Comparison of ENCODE assay signal across 16 cellular contexts in genomic region chr18:48528861-48529260, GRCh38. TPM values are rescaled to one million over a fixed set of nuclear protein-coding genes. Genes with fewer than 3 reads are reported as not detected.
DNase-seq lines count a peak whose midpoint lies in the region; ATAC-seq and TF ChIP-seq lines count a peak whose summit lies in the region.
"Had no signal": no experiment of that assay in that cellular context is flagged by ENCODE, and none has a peak within 500 bp of the region (broad histone marks: within the 10 kb centered on the region; RNA-seq: fewer than 3 reads in every experiment).

No MANE protein-coding gene starts in this region.

- WGBS in IMR-90 (ENCODE audit: extremely low coverage in 2 of 2, insufficient read length in 1 of 2), 2 experiments: no CpG with 5 or more reads among the region's 5 CpGs

- no peak overlapping the region for H3K4me3 ChIP-seq in IMR-90 (ENCODE audit: insufficient read depth, low read depth, low read length)
- H3K4me3 ChIP-seq: GM23248 had no signal

- H3K9me3 ChIP-seq in IMR-90 (ENCODE audit: control insufficient read depth, insufficient read depth, low read length): no peaks in the 10 kb centered on the region

- H3K4ac ChIP-seq in IMR-90 (ENCODE audit: low read depth, low read length): no peak overlapping the region

- 0 out of 2 replicates have a peak overlapping the region, but pooled peaks have one; percentile 17 for H2BK120ac ChIP-seq in IMR-90 (ENCODE audit: low read depth, low read length)

- H2BK5ac ChIP-seq in IMR-90 (ENCODE audit: low read depth, low read length, poor library complexity, severe bottlenecking): no peak overlapping the region

- no peak overlapping the region for H4K8ac ChIP-seq in IMR-90 (ENCODE audit: low read depth in 2 of 2, low read length in 2 of 2)

- ATAC-seq in IMR-90 (ENCODE audit: low read depth) (no peak), GM18870 (IDR thresholded peaks at IDR 0.05; ENCODE audit: unreplicated experiment) (no peak)

- POLR2A ChIA-PET in IMR-90 (lab: Charles Lee; ENCODE audit: unreplicated experiment): no interaction called here

- peaks cover 12% of the 10 kb centered on the region for H3K9me1 ChIP-seq in IMR-90 (ENCODE audit: insufficient read depth, low read length)

- 0 out of 2 replicates have a peak overlapping the region, but pooled peaks have one; percentile 27 for H2AK5ac ChIP-seq in IMR-90 (ENCODE audit: low read depth, low read length)

- H2AFZ ChIP-seq in IMR-90 (replicated peaks; ENCODE audit: low read length, poor library complexity): no peak overlapping the region
- H2AFZ ChIP-seq: GM23248 had no signal

- H3K9ac ChIP-seq in IMR-90 (ENCODE audit: low read depth, low read length): no peak overlapping the region
- H3K9ac ChIP-seq: GM23248 had no signal

- CTCF ChIA-PET in IMR-90 (lab: Yijun Ruan, JAX): interaction anchor here (1.1 kb wide), 1 partner anchor 36 kb away, joined by 3 read pairs; no protein-coding TSS in a partner anchor

- H4K5ac ChIP-seq in IMR-90 (ENCODE audit: low read depth, low read length): no peak overlapping the region

- no TSS peak for BruUV-seq in IMR-90 (replicated peaks; lab: Mats Ljungman, UMichigan)

- peaks cover 9% of the 10 kb centered on the region for H3K4me1 ChIP-seq in IMR-90 (ENCODE audit: control insufficient read depth, insufficient read depth, low read length)

- H3K14ac ChIP-seq in IMR-90 (replicated peaks; ENCODE audit: low read depth, low read length): no peak overlapping the region

- no peak overlapping the region for H3K27ac ChIP-seq in IMR-90 (ENCODE audit: insufficient read depth, low read length)

- H4K20me1 ChIP-seq in IMR-90 (ENCODE audit: insufficient read depth, low read length): no peaks in the 10 kb centered on the region

- TF ChIP-seq RAD21 in IMR-90 (IDR thresholded peaks at IDR 0.05; ENCODE audit: low read length): no peak

- H3K27me3 ChIP-seq in IMR-90 (ENCODE audit: control insufficient read depth, insufficient read depth, low read length): peaks cover 9% of the 10 kb centered on the region

- H3K18ac ChIP-seq in IMR-90 (ENCODE audit: low read depth, low read length): no peak overlapping the region

- 0 out of 4 replicates have a peak, but pooled peaks cover 0 to under 1% of the 10 kb centered on the region in 2 experiments for H3K79me1 ChIP-seq in IMR-90 (ENCODE audit: low read depth in 1 of 2, low read length in 2 of 2)

- intact Hi-C loops in IMR-90 (cut with micrococcal nuclease): no loop called here

- no peak for TF ChIP-seq POLR2A in IMR-90 (IDR thresholded peaks at IDR 0.05; ENCODE audit: low read depth, low read length)

- no peak overlapping the region for H2BK15ac ChIP-seq in IMR-90 (ENCODE audit: low read depth, low read length)

- H3K36me3 ChIP-seq in IMR-90 (ENCODE audit: control insufficient read depth, insufficient read depth, low read length): no peaks in the 10 kb centered on the region

- in situ Hi-C loops in IMR-90 (cut with MboI; ENCODE audit: low sequenced_read_pairs): loop anchor here (25.0 kb wide), 1 partner anchor 408 kb away; no protein-coding TSS in a partner anchor

- H3K4me2 ChIP-seq in IMR-90 (ENCODE audit: low read depth, low read length): no peak overlapping the region

- TF ChIP-seq CTCF in IMR-90 (conservative IDR thresholded peaks at IDR 0.05; ENCODE audit: low read depth, low read length): no peak

- no peak overlapping the region for H4K91ac ChIP-seq in IMR-90 (ENCODE audit: insufficient read depth, low read depth, low read length)

- H3K56ac ChIP-seq in IMR-90 (ENCODE audit: extremely low read depth, insufficient read depth, low read length): no peak overlapping the region

- dilution Hi-C loops in IMR-90 (cut with HindIII; ENCODE audit: low sequenced_read_pairs, unreplicated experiment): no loop called here

- no peak overlapping the region for H3K23ac ChIP-seq in IMR-90 (ENCODE audit: low read depth, low read length)

- H2BK20ac ChIP-seq in IMR-90 (ENCODE audit: low read depth, low read length): no peak overlapping the region

- no peak overlapping the region for H2AK9ac ChIP-seq in IMR-90 (replicated peaks; ENCODE audit: low read depth, low read length, poor library complexity)

- DNase-seq in IMR-90 (no peak), NCI-H460 (ENCODE audit: extremely low read depth, low read depth) (peak; percentile 56), dermis microvascular lymphatic vessel endothelial cell (ENCODE audit: low read depth in 2 of 2) (peak; percentile 45 to 64), SKM-1 treated with dmso at 0.1 percent for 144 hours (lab: John Stamatoyannopoulos, UW; ENCODE audit: unreplicated experiment) (no peak)
- DNase-seq in NK-92 treated with Interleukin-12 subunit alpha and Interleukin-12 subunit beta, amount 100 ng/mL, for 24 hours (lab: John Stamatoyannopoulos, UW): no peak
- DNase-seq: C1 segment of cervical spinal cord; Calu3; CD4-positive, alpha-beta memory T cell; COR-L47; DMS53; DMS79 treated with DMSO at 0.1 percent for 48 hours; GF-D8; GM23248; H7; HCEC 1CT had no signal

TF ChIP-seq in IMR-90, 13 proteins besides CTCF, POLR2A, EP300 and RAD21:
- no peak for TF ChIP-seq RFX5 (IDR thresholded peaks at IDR 0.05; ENCODE audit: low read depth, low read length)
- TF ChIP-seq ELK1 (IDR thresholded peaks at IDR 0.05; ENCODE audit: borderline replicate concordance, low read depth, low read length): no peak
- no peak for TF ChIP-seq RCOR1 (IDR thresholded peaks at IDR 0.05; ENCODE audit: insufficient replicate concordance, low read length)
- no peak for TF ChIP-seq MAZ (IDR thresholded peaks at IDR 0.05; ENCODE audit: borderline replicate concordance, low read depth, low read length)
- no peak for TF ChIP-seq NFE2L2 (IDR thresholded peaks at IDR 0.05; ENCODE audit: low read depth, low read length)
- TF ChIP-seq USF2 (IDR thresholded peaks at IDR 0.05; ENCODE audit: low read depth, low read length): no peak
- no peak for TF ChIP-seq CHD1 (IDR thresholded peaks at IDR 0.05; ENCODE audit: low read depth, low read length)
- TF ChIP-seq FOS (IDR thresholded peaks at IDR 0.05; ENCODE audit: low read depth, low read length): no peak
- TF ChIP-seq CEBPB (IDR thresholded peaks at IDR 0.05; ENCODE audit: low read depth, low read length): no peak
- TF ChIP-seq MAFK (IDR thresholded peaks at IDR 0.05; ENCODE audit: low read depth, low read length): no peak
- TF ChIP-seq SMC3 (IDR thresholded peaks at IDR 0.05; ENCODE audit: low read depth, low read length): no peak
- no peak for TF ChIP-seq BHLHE40 (IDR thresholded peaks at IDR 0.05; ENCODE audit: low read depth, low read length)
- TF ChIP-seq MXI1 (IDR thresholded peaks at IDR 0.05; ENCODE audit: borderline replicate concordance, low read depth, low read length): no peak

RNA-seq across cellular contexts. Expression of gene CTIF, which starts 10.0 kb away (rescaled TPM):
- total RNA-seq in IMR-90 (2012; rRNA removed): 25.1 and 27.5 TPM in 2 replicates
- 57.0 and 58.4 TPM in 2 replicates for polyA plus RNA-seq in IMR-90 (2012; rRNA removed)
- 28.8 and 51.0 TPM in 2 replicates for polyA plus RNA-seq in IMR-90 (2012; cell fraction: cytosol; rRNA removed)
- polyA plus RNA-seq in IMR-90 (2012; cell fraction: nucleus; rRNA removed; ENCODE audit: low replicate concordance): 139 and 218 TPM in 2 replicates
- total RNA-seq in NCI-H460 (2014; rRNA removed; shearing (Covaris generic)): 47.2 and 57.0 TPM in 2 replicates
- 54.7 and 59.8 TPM in 2 replicates for polyA plus RNA-seq in NCI-H460 (2014; cell fraction: nucleus; rRNA removed)
- 12.6 and 18.0 TPM in 2 replicates for total RNA-seq in dermis microvascular lymphatic vessel endothelial cell
- polyA plus RNA-seq: CD4-positive, alpha-beta memory T cell had no signal

Comparison
In these comparisons a context has a peak if more than half of its experiments do, and no peak if none do; other contexts are left out.
1. DNase-seq: peak in NCI-H460 (single experiment) and dermis microvascular lymphatic vessel endothelial cell (2 of 2); none in IMR-90 (single experiment), NK-92 treated with Interleukin-12 subunit alpha and Interleukin-12 subunit beta, amount 100 ng/mL, for 24 hours (single experiment) and SKM-1 treated with dmso at 0.1 percent for 144 hours (single experiment).